1 cellular context compared by ENCODE assay signal in the genomic region with DNA sequence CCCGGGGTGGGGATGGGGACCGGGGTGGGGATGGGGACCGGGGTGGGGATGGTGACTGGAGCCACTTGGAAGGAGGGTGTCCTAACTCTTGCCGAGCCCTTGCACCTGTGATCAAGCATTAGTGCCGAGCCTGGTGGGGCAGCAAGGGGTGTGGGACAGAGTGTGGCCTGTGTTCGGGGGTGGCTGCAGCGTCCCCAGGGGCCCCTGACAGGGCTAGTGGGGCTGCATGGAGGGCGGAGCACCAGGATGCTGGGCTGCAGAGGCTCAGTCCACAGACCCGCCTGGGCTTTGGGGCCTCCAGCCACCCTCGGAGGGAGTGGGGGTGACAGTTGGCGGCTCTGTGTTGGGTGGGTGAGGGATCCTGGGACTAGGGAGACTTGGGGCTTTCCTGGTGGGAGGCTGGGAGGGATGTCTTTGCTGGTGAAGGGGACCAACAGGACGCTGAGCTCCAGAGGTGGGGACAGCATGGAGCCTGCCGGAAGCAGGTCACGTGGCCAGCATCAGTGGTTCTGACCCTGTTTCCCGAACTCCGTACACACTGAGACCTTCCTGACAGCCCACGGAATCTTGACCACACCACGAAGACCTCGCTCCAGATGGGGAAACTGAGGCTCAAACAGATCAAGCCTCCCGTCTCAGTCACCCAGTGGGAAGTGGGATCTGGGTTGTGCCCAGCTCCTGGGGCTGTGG.
TF ChIP-seq lines count a peak whose summit lies in the region.

No MANE protein-coding gene starts in this region.

TF ChIP-seq in K562, 482 proteins besides CTCF, POLR2A, EP300 and RAD21 (continued from another document):
- TF ChIP-seq, protein P1, sequence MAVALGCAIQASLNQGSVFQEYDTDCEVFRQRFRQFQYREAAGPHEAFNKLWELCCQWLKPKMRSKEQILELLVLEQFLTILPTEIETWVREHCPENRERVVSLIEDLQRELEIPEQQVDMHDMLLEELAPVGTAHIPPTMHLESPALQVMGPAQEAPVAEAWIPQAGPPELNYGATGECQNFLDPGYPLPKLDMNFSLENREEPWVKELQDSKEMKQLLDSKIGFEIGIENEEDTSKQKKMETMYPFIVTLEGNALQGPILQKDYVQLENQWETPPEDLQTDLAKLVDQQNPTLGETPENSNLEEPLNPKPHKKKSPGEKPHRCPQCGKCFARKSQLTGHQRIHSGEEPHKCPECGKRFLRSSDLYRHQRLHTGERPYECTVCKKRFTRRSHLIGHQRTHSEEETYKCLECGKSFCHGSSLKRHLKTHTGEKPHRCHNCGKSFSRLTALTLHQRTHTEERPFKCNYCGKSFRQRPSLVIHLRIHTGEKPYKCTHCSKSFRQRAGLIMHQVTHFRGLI (CRISPR knock-in tag; IDR thresholded peaks at IDR 0.05), result no peak
